Comparison of ENCODE assay signal across 8 cellular contexts in genomic region chr9:88076286-88077070, GRCh38.
DNase-seq lines count a peak whose midpoint lies in the region; ATAC-seq and TF ChIP-seq lines count a peak whose summit lies in the region.

No MANE protein-coding gene starts in this region.

- H3K36me3 Mint-ChIP-seq in CD4-positive, alpha-beta memory T cell = no peaks in the 10 kb centered on the region
- H3K36me3 Mint-ChIP-seq in MCF 10A (ENCODE audit: insufficient read depth, unreplicated experiment) = peaks cover 4% of the 10 kb centered on the region

- H3K9me3 Mint-ChIP-seq in CD4-positive, alpha-beta memory T cell = peaks cover 0 to 2% (median 0%) of the 10 kb centered on the region in 8 donors
- peaks cover 6% of the 10 kb centered on the region for H3K9me3 Mint-ChIP-seq in MCF 10A (ENCODE audit: unreplicated experiment)

- no peak for TF ChIP-seq CTCF in MCF 10A (IDR thresholded peaks at IDR 0.05; ENCODE audit: unreplicated experiment)
- no peak for TF ChIP-seq CTCF in psoas muscle (IDR thresholded peaks at IDR 0.05)

- CTCF ChIA-PET in CD4-positive, alpha-beta memory T cell (lab: Charles Lee; ENCODE audit: partially characterized antibody) = interaction anchor here (1.0 to 1.4 kb wide), 2 partner anchors 10 to 32 kb away, joined by 3 to 4 read pairs; no protein-coding TSS in a partner anchor
- CTCF ChIA-PET in MCF 10A (lab: Yijun Ruan, JAX) = interaction anchor here (0.5 to 2.3 kb wide), 22 partner anchors 8 to 1180 kb away, joined by 3 to 7 read pairs (median 3); no protein-coding TSS in a partner anchor

- H3K27ac Mint-ChIP-seq in CD4-positive, alpha-beta memory T cell = no peak overlapping the region
- peak overlapping the region; percentile 95 for H3K27ac Mint-ChIP-seq in MCF 10A (ENCODE audit: low read depth, unreplicated experiment)

- BruUV-seq in MCF 10A (replicated peaks; lab: Mats Ljungman, UMichigan) = no TSS peak

- intact Hi-C loops in CD4-positive, alpha-beta memory T cell (cut with micrococcal nuclease) = no loop called here
- intact Hi-C loops in MCF 10A (cut with micrococcal nuclease) = loop anchor here (5.0 kb wide), 1 partner anchor 311 kb away; the partner anchor contains the start of gene SPIN1
- intact Hi-C loops in psoas muscle (cut with DNase I) = no loop called here

- peak in 4 of 5 donors; percentile 4 to 12 (median 10) for DNase-seq in CD4-positive, alpha-beta memory T cell
- DNase-seq in HuH-7 (ENCODE audit: low spot score) = peak; percentile 31
- peak; percentile 79 to 80 for DNase-seq in SJSA1 (ENCODE audit: low read depth in 1 of 2, low spot score in 2 of 2)
- peak; percentile 97 for DNase-seq in MCF 10A (ENCODE audit: unreplicated experiment)
- DNase-seq in iPS DF 19.7 (ENCODE audit: low read depth, low spot score) = peak; percentile 45
- peak; percentile 55 to 61 for DNase-seq in psoas muscle
- DNase-seq in effector CD8-positive, alpha-beta T cell (lab: John Stamatoyannopoulos, UW) = no peak

- ATAC-seq in psoas muscle = peak; percentile 37 to 67 (median 60)
- ATAC-seq in GM18520 (IDR thresholded peaks at IDR 0.05; ENCODE audit: unreplicated experiment) = no peak

- H3K4me1 ChIP-seq in CD4-positive, alpha-beta memory T cell (ENCODE audit: insufficient read depth, low read length) = peaks cover 5% of the 10 kb centered on the region
- H3K4me1 ChIP-seq in SJSA1 (replicated peaks) (peaks cover 35% of the 10 kb centered on the region), psoas muscle (no peaks in the 10 kb centered on the region)

- H3K27ac ChIP-seq in CD4-positive, alpha-beta memory T cell (ENCODE audit: low read depth, low read length) = no peak overlapping the region
- H3K27ac ChIP-seq in SJSA1 = peak overlapping the region; percentile 61
- H3K27ac ChIP-seq in psoas muscle = no peak overlapping the region

- no peaks in the 10 kb centered on the region for H3K9me3 ChIP-seq in CD4-positive, alpha-beta memory T cell (ENCODE audit: control insufficient read depth in 1 of 2, low read length in 2 of 2)
- H3K9me3 ChIP-seq in SJSA1 (replicated peaks) (no peaks in the 10 kb centered on the region; the same call in 1 of the 2 replicates), psoas muscle (no peaks in the 10 kb centered on the region)

- 0 to 3% (median 1%) methylated on average over 45 to 57 of the region's 57 CpGs for WGBS in psoas muscle, 3 donors

- H3K36me3 ChIP-seq in CD4-positive, alpha-beta memory T cell (ENCODE audit: insufficient read depth, low read length) = no peaks in the 10 kb centered on the region
- H3K36me3 ChIP-seq in SJSA1 = no peaks in the 10 kb centered on the region
- H3K36me3 ChIP-seq in psoas muscle (ENCODE audit: insufficient read depth in 1 of 2, low read depth in 1 of 2) = no peaks in the 10 kb centered on the region

- H3K4me3 Mint-ChIP-seq in CD4-positive, alpha-beta memory T cell = peak overlapping the region; percentile 82 to 91 (median 89)
- H3K4me3 Mint-ChIP-seq in MCF 10A (ENCODE audit: unreplicated experiment) = peak overlapping the region; percentile 85

- POLR2A ChIA-PET in CD4-positive, alpha-beta memory T cell (lab: Charles Lee; ENCODE audit: partially characterized antibody) = no interaction called here
- POLR2A ChIA-PET in MCF 10A (lab: Yijun Ruan, JAX) = interaction anchor here (0.6 to 3.3 kb wide), 17 partner anchors 9 to 1656 kb away, joined by 3 to 20 read pairs (median 4); partner anchors contain the start of genes CDK20 and SPIN1

- peaks cover 24 to 26% of the 10 kb centered on the region in 2 donors for H3K27me3 Mint-ChIP-seq in CD4-positive, alpha-beta memory T cell
- H3K27me3 Mint-ChIP-seq in MCF 10A (ENCODE audit: insufficient read depth, unreplicated experiment) = no peaks in the 10 kb centered on the region

- H3K4me3 ChIP-seq in CD4-positive, alpha-beta memory T cell (ENCODE audit: low read length in 2 of 2) = peak overlapping the region in 1 of 2 donors; percentile 49
- peak overlapping the region; percentile 49 for H3K4me3 ChIP-seq in SJSA1
- H3K4me3 ChIP-seq in psoas muscle = peak overlapping the region; percentile 65

- H3K4me1 Mint-ChIP-seq in CD4-positive, alpha-beta memory T cell = peaks cover 9 to 21% (median 15%) of the 10 kb centered on the region in 4 donors
- H3K4me1 Mint-ChIP-seq in MCF 10A (ENCODE audit: insufficient read depth, unreplicated experiment) = peaks cover 31% of the 10 kb centered on the region

- no peaks in the 10 kb centered on the region for H3K27me3 ChIP-seq in CD4-positive, alpha-beta memory T cell (ENCODE audit: insufficient read depth, low read length)
- H3K27me3 ChIP-seq in SJSA1 (replicated peaks) = no peaks in the 10 kb centered on the region
- peaks cover 2 to 29% (median 4%) of the 10 kb centered on the region in 3 donors for H3K27me3 ChIP-seq in psoas muscle (ENCODE audit: insufficient read depth in 3 of 3, low read length in 2 of 3)
